ENCODE assay signal across 1 cellular context in the genomic region with DNA sequence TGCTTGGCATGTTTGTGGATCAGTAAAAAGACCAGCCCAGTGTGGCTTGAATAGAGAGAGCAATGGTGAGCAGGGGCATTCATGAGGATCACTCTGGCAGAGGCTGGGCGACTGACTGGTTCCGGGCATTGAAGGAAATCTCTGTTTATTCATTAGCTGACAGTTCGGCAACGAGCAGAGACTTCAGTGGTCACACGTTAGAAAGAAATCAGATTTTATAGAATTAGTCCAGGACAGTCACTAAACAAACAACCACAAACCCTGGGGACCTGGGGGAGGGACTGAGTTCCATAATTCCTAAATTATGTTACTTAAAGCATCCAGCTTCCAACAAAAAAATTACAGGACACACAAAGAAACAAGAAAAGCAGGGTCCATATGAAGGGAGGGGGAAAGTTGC.
TF ChIP-seq lines count a peak whose summit lies in the region.

No MANE protein-coding gene starts in this region.

TF ChIP-seq in WTC11, 78 proteins besides CTCF, POLR2A, EP300 and RAD21:
- no peak for TF ChIP-seq E2F4 (CRISPR knock-in tag; IDR thresholded peaks at IDR 0.05; ENCODE audit: borderline replicate concordance, low read depth)
- TF ChIP-seq NR2C2 (CRISPR knock-in tag; IDR thresholded peaks at IDR 0.05), result no peak
- no peak for TF ChIP-seq ATF6 (CRISPR knock-in tag; IDR thresholded peaks at IDR 0.05)
- no peak for TF ChIP-seq PRRX2 (CRISPR knock-in tag; IDR thresholded peaks at IDR 0.05)
- no peak for TF ChIP-seq JUN (CRISPR knock-in tag; IDR thresholded peaks at IDR 0.05)
- TF ChIP-seq ZNF396 (CRISPR knock-in tag; IDR thresholded peaks at IDR 0.05; ENCODE audit: borderline replicate concordance), result no peak
- TF ChIP-seq IRF2 (CRISPR knock-in tag; IDR thresholded peaks at IDR 0.05; ENCODE audit: borderline replicate concordance, low read depth), result no peak
- TF ChIP-seq SOX15 (CRISPR knock-in tag; IDR thresholded peaks at IDR 0.05), result no peak
- no peak for TF ChIP-seq NR3C1 (CRISPR knock-in tag; conservative IDR thresholded peaks at IDR 0.05; ENCODE audit: low read depth)
- TF ChIP-seq SP1 (CRISPR knock-in tag; conservative IDR thresholded peaks at IDR 0.05), result no peak
- TF ChIP-seq ATF3 (CRISPR knock-in tag; conservative IDR thresholded peaks at IDR 0.05), result no peak
- no peak for TF ChIP-seq MXD4 (CRISPR knock-in tag; IDR thresholded peaks at IDR 0.05; ENCODE audit: borderline replicate concordance)
- TF ChIP-seq ATF2 (CRISPR knock-in tag; IDR thresholded peaks at IDR 0.05; ENCODE audit: borderline replicate concordance, low read depth), result no peak
- no peak for TF ChIP-seq ZNF532 (CRISPR knock-in tag; IDR thresholded peaks at IDR 0.05; ENCODE audit: borderline replicate concordance)
- no peak for TF ChIP-seq GABPB1 (CRISPR knock-in tag; IDR thresholded peaks at IDR 0.05)
